Comparison of ENCODE assay signal across 8 cellular contexts in the genomic region with DNA sequence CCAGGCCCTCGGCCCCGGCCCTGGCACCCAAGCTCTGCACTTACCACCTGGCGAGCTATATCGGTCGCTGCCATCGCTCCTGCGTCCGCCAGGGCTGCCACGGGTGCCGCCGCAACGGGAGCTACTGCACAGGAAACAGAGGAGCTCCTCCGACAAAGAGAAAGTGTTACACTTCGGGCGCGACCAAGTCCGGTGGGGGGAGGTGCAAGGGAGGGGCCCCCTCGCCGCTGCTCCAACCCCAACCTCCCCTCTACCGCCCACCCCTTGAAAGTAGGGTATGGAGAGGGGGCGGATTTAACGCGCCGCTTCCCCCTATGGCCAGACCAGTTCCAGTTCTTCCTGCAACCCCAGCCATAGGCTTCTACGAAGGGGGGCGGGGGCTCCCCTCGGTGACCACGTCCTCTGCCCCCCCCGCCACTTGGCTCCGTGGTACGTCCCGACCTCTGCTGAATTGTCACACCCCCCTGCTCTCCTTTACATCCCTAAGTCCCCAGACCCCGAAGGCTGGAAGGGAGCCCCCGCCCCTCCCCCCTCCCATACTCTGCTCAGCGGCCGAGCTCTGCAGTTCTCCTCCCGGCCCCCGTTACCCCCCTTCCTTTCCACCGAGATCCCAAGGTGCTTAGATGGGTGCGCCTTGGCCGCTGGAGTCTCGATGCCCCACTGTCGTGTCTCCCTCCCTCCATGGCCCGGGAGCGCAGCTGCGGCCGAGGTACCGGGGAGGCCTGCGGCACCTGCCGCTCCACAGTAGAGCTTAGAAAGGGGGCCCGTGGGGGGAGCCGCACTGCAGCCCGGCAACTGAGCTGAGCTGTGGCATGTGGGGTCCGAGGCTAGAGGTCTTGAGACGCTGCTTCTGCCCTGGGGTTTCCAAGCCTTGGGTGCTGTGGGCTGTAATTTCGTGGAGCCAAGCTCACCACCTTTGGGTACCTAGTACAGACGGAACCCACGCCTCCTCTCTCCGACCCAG. TPM values are rescaled to one million over a fixed set of nuclear protein-coding genes. Genes with fewer than 3 reads are reported as not detected.
DNase-seq lines count a peak whose midpoint lies in the region; TF ChIP-seq lines count a peak whose summit lies in the region.

Gene SEPTIN6 (minus strand): TSS at position 137 of the 964 bp plus-strand sequence. CDS start 63 bp downstream, at position 74.

- H3K9me3 ChIP-seq in ascending aorta: no peaks in the 10 kb centered on the region

- H3K4me3 ChIP-seq in ascending aorta (peak within 1 kb of the TSS; percentile 72 to 82), skeletal muscle cell (ENCODE audit: low read depth, low read length) (peak within 1 kb of the TSS; percentile 63)

- no peaks in the 10 kb centered on the region for H3K36me3 Mint-ChIP-seq in HFFc6 (ENCODE audit: low read depth)

- peak within 1 kb of the TSS; percentile 92 for H3K4me3 Mint-ChIP-seq in HFFc6

- intact Hi-C loops in ascending aorta (cut with DNase I): no loop called here

- H3K36me3 ChIP-seq in ascending aorta: no peaks in the 10 kb centered on the region

- no peaks in the 10 kb centered on the region for H3K9me3 Mint-ChIP-seq in HFFc6

- H3K4me1 ChIP-seq in ascending aorta: no peaks in the 10 kb centered on the region

- H3K4me1 Mint-ChIP-seq in HFFc6 (ENCODE audit: low read depth): peaks cover 15% of the 10 kb centered on the region

- peak within 1 kb of the TSS; percentile 62 for H3K27ac Mint-ChIP-seq in HFFc6

- H3K27me3 Mint-ChIP-seq in HFFc6 (ENCODE audit: insufficient read depth): no peaks in the 10 kb centered on the region

- peak within 1 kb of the TSS; percentile 12 to 61 for H3K27ac ChIP-seq in ascending aorta

- TF ChIP-seq CTCF in GM12873 (IDR thresholded peaks at IDR 0.05; ENCODE audit: insufficient read depth, low read depth, low read length, missing control alignments) (peak; percentile 37), HFFc6 (IDR thresholded peaks at IDR 0.05) (no peak; the same call in 1 of the 2 replicates), ascending aorta (IDR thresholded peaks at IDR 0.05) (no peak)

- peak; percentile 52 for DNase-seq in HFFc6
- peak; percentile 24 for DNase-seq in NCI-H1048 (lab: John Stamatoyannopoulos, UW)
- peak; percentile 84 for DNase-seq in T-helper 22 cell (ENCODE audit: low read depth)
- peak; percentile 28 to 77 for DNase-seq in ascending aorta (ENCODE audit: low spot score in 2 of 2)
- peak; percentile 28 for DNase-seq in iPS DF 19.7 (ENCODE audit: low read depth, low spot score)
- DNase-seq in skeletal muscle cell (ENCODE audit: low read depth): peak; percentile 35
- DNase-seq in NCI-H187 treated with DMSO at 0.1 percent for 48 hours (lab: John Stamatoyannopoulos, UW): no peak

- H3K27me3 ChIP-seq in ascending aorta: no peaks in the 10 kb centered on the region

RNA-seq across cellular contexts. Expression of gene SEPTIN6, which starts in this region (rescaled TPM):
- total RNA-seq in HFFc6 (2021; fragmentation: NEBNext Ultra II Directional; extraction: Animal tissue kit (Norgen Biotek cat#: 25700)): 10 to 100 TPM; 17.2 to 19.5 (median 18.5) TPM
- 10.6 TPM for total RNA-seq in ascending aorta
